9 cellular contexts compared by ENCODE assay signal in genomic region chrX:103248553-103248952, GRCh38. TPM values are rescaled to one million over a fixed set of nuclear protein-coding genes. Genes with fewer than 3 reads are reported as not detected.
DNase-seq lines count a peak whose midpoint lies in the region; ATAC-seq and FAIRE-seq lines count a peak whose summit lies in the region.
"Had no signal": no experiment of that assay in that cellular context is flagged by ENCODE, and none has a peak within 500 bp of the region (broad histone marks: within the 10 kb centered on the region; RNA-seq: fewer than 3 reads in every experiment).

No MANE protein-coding gene starts in this region.

- peak; percentile 93 for FAIRE-seq in G401.6 (lab: Jason Lieb, UNC)

- H3K27me3 ChIP-seq in MG63, result no peaks in the 10 kb centered on the region

- ATAC-seq in HG02798 (IDR thresholded peaks at IDR 0.05; ENCODE audit: poor library complexity, unreplicated experiment), result peak; percentile 56
- no peak for ATAC-seq in HG03039 (IDR thresholded peaks at IDR 0.05; ENCODE audit: unreplicated experiment)
- no peak for ATAC-seq in GM21390 (IDR thresholded peaks at IDR 0.05; ENCODE audit: unreplicated experiment)

- peaks cover 5% of the 10 kb centered on the region; the same call in 1 of the 2 replicates for H3K36me3 ChIP-seq in MG63

- DNase-seq in amniotic epithelial cell (ENCODE audit: low read depth) (peak; percentile 16), medulla oblongata (ENCODE audit: extremely low spot score) (peak; percentile 42), SHP77 treated with DMSO at 0.1 percent for 48 hours (lab: John Stamatoyannopoulos, UW) (no peak), MG63 (no peak)

- H3K4me3 ChIP-seq in MG63, result no peak overlapping the region
- H3K4me3 ChIP-seq: SK-N-MC had no signal

- no peaks in the 10 kb centered on the region for H3K9me3 ChIP-seq in MG63

RNA-seq across cellular contexts. Expression of gene TCEAL8, which starts 6.4 kb away (rescaled TPM):
- 65.9 and 87.1 TPM in 2 replicates for total RNA-seq in MG63 (2014; rRNA removed; shearing (Covaris generic); ENCODE audit: low replicate concordance)

RNA-seq across cellular contexts. Expression of gene TCEAL5, which starts 28.0 kb away (rescaled TPM):
- total RNA-seq in MG63 (2014; rRNA removed; shearing (Covaris generic); ENCODE audit: low replicate concordance), result not detected in 2 replicates

RNA-seq across cellular contexts. Expression of gene BEX4, which starts 33.6 kb away (rescaled TPM):
- total RNA-seq in MG63 (2014; rRNA removed; shearing (Covaris generic); ENCODE audit: low replicate concordance), result not detected in 2 replicates

Comparison
In these comparisons a context has a peak if more than half of its experiments do, and no peak if none do; other contexts are left out.
1. DNase-seq: peak in amniotic epithelial cell (single experiment) and medulla oblongata (single experiment); none in SHP77 treated with DMSO at 0.1 percent for 48 hours (single experiment) and MG63 (single experiment).